15 cellular contexts compared by ENCODE assay signal in the genomic region with DNA sequence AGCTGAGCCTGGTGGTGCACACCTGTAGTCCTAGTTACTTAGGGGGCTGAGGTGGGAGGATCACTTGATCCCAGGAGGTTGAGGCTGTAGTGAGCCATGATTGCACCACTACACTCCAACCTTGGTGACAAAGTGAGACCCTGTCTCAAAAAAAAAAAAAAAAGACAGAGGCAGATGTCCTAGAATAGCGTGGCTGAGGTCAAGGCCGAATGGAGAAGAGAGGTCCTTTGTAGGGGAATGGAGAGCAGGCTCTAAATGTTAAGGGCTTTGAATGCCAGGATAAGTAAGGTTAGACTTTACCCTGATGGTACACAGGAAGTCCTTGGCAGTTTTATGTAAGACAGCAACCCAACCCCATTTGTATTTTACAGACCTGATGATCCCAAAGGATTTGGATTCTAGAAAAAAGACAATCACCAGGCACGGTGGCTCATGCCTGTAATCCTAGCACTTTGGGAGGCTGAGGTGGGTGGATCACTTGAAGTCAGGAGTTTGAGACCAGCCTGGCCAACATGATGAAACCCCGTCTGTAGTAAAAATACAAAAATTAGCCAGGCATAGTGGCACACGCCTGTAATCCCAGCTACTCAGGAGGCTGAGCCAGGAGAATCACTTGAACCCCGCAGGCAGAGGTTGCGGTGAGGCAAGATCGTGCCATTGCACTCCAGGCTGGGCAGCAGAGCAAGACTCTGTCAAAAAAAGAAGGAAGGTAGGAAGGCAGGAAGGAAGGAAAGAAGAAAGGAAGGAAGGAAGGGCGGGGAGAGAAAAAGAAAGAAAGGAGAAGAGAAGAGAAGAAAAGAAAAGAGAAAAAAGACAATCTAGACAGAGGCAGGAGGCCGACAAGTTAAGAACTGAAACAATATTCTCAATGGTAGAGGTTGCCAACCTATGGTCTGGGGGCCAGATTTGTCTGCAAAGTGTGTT. TPM values are rescaled to one million over a fixed set of nuclear protein-coding genes. Genes with fewer than 3 reads are reported as not detected.
DNase-seq lines count a peak whose midpoint lies in the region; ATAC-seq and TF ChIP-seq lines count a peak whose summit lies in the region.
"Had no signal": no experiment of that assay in that cellular context is flagged by ENCODE, and none has a peak within 500 bp of the region (broad histone marks: within the 10 kb centered on the region; RNA-seq: fewer than 3 reads in every experiment).

No MANE protein-coding gene starts in this region.

- no peak for TF ChIP-seq CTCF in type B pancreatic cell (conservative IDR thresholded peaks at IDR 0.05)

- POLR2A ChIA-PET in activated naive CD8-positive, alpha-beta T cell treated with anti-CD3 and anti-CD28 coated beads, Interleukin-2, amount 10 ng/mL, durations not matched to agents 7 days and 5 days (lab: Charles Lee) = no interaction called here

- peaks cover 8% of the 10 kb centered on the region for H3K27me3 Mint-ChIP-seq in activated naive CD8-positive, alpha-beta T cell treated with anti-CD3 and anti-CD28 coated beads, Interleukin-2, amount 10 ng/mL, durations not matched to agents 7 days and 5 days
- no peaks in the 10 kb centered on the region for H3K27me3 Mint-ChIP-seq in activated naive CD8-positive, alpha-beta T cell treated with anti-CD3 and anti-CD28 coated beads for 36 hours
- no peaks in the 10 kb centered on the region for H3K27me3 Mint-ChIP-seq in type B pancreatic cell

- H3K9me3 ChIP-seq in SK-N-MC (ENCODE audit: low read depth, low read length) (no peaks in the 10 kb centered on the region), iPS-18c (ENCODE audit: control insufficient read depth, insufficient read depth, low read length) (no peaks in the 10 kb centered on the region)
- H3K9me3 ChIP-seq: thyroid gland had no signal

- H3K27ac Mint-ChIP-seq in activated naive CD8-positive, alpha-beta T cell treated with anti-CD3 and anti-CD28 coated beads, Interleukin-2, amount 10 ng/mL, durations not matched to agents 7 days and 5 days = no peak overlapping the region
- no peak overlapping the region for H3K27ac Mint-ChIP-seq in activated naive CD8-positive, alpha-beta T cell treated with anti-CD3 and anti-CD28 coated beads for 36 hours
- no peak overlapping the region for H3K27ac Mint-ChIP-seq in type B pancreatic cell
- H3K27ac Mint-ChIP-seq: dendritic cell treated with granulocyte-macrophage colony-stimulating factor and Interleukin-4, amounts not matched to agents 40 ng/mL and 50 ng/mL, for 4 days had no signal

- no peaks in the 10 kb centered on the region for H3K36me3 ChIP-seq in SK-N-MC (ENCODE audit: insufficient read depth, low read length)
- H3K36me3 ChIP-seq: thyroid gland had no signal

- no peaks in the 10 kb centered on the region for H3K9me3 Mint-ChIP-seq in activated naive CD8-positive, alpha-beta T cell treated with anti-CD3 and anti-CD28 coated beads, Interleukin-2, amount 10 ng/mL, durations not matched to agents 7 days and 5 days
- H3K9me3 Mint-ChIP-seq in activated naive CD8-positive, alpha-beta T cell treated with anti-CD3 and anti-CD28 coated beads for 36 hours = no peaks in the 10 kb centered on the region
- no peaks in the 10 kb centered on the region for H3K9me3 Mint-ChIP-seq in type B pancreatic cell
- H3K9me3 Mint-ChIP-seq: dendritic cell treated with granulocyte-macrophage colony-stimulating factor and Interleukin-4, amounts not matched to agents 40 ng/mL and 50 ng/mL, for 4 days had no signal

- TF ChIP-seq POLR2A in GM18505 (IDR thresholded peaks at IDR 0.05; ENCODE audit: borderline replicate concordance, extremely low read depth, insufficient read depth, insufficient read length) = no peak

- H3K4me3 Mint-ChIP-seq in activated naive CD8-positive, alpha-beta T cell treated with anti-CD3 and anti-CD28 coated beads, Interleukin-2, amount 10 ng/mL, durations not matched to agents 7 days and 5 days = peak overlapping the region; percentile 2
- H3K4me3 Mint-ChIP-seq in activated naive CD8-positive, alpha-beta T cell treated with anti-CD3 and anti-CD28 coated beads for 36 hours = no peak overlapping the region
- peak overlapping the region; percentile 82 for H3K4me3 Mint-ChIP-seq in type B pancreatic cell
- H3K4me3 Mint-ChIP-seq: dendritic cell treated with granulocyte-macrophage colony-stimulating factor and Interleukin-4, amounts not matched to agents 40 ng/mL and 50 ng/mL, for 4 days had no signal

- H3K27ac ChIP-seq in SK-N-MC = peak overlapping the region; percentile 30; the same call in 1 of the 2 replicates
- H3K27ac ChIP-seq: thyroid gland had no signal

- H3K9ac ChIP-seq in SK-N-MC (ENCODE audit: insufficient read length) = peak overlapping the region; percentile 80

- no peak for DNase-seq in activated naive CD8-positive, alpha-beta T cell treated with anti-CD3 and anti-CD28 coated beads, Interleukin-2, amount 10 ng/mL, durations not matched to agents 7 days and 5 days
- DNase-seq in activated naive CD8-positive, alpha-beta T cell treated with anti-CD3 and anti-CD28 coated beads for 36 hours = no peak
- no peak for DNase-seq in SK-N-MC (ENCODE audit: low read depth, low spot score)
- no peak for DNase-seq in type B pancreatic cell (ENCODE audit: extremely low spot score, unreplicated experiment)
- DNase-seq in NCI-H187 (lab: John Stamatoyannopoulos, UW) = no peak
- DNase-seq in medulla oblongata (ENCODE audit: extremely low spot score) = no peak
- DNase-seq: activated CD8-positive, alpha-beta memory T cell treated with anti-CD3 and anti-CD28 coated beads, Interleukin-2, amount 50 U/mL, for 48 hours; mesenchymal stem cell; NCI-H1930; posterior cingulate gyrus; SHP77 treated with DMSO at 0.1 percent for 48 hours; thyroid gland had no signal

- peak overlapping the region; percentile 79 for H3K4me3 ChIP-seq in SK-N-MC
- H3K4me3 ChIP-seq in iPS-18c (ENCODE audit: insufficient read depth, low read depth, low read length) = 0 out of 2 replicates have a peak overlapping the region, but pooled peaks have one; percentile 20
- H3K4me3 ChIP-seq: thyroid gland had no signal

- no peak for ATAC-seq in activated naive CD8-positive, alpha-beta T cell treated with anti-CD3 and anti-CD28 coated beads, Interleukin-2, amount 10 ng/mL, durations not matched to agents 7 days and 5 days (ENCODE audit: low read depth)
- ATAC-seq in GM18505 (IDR thresholded peaks at IDR 0.05; ENCODE audit: unreplicated experiment) = no peak

- H3K4me1 Mint-ChIP-seq in activated naive CD8-positive, alpha-beta T cell treated with anti-CD3 and anti-CD28 coated beads, Interleukin-2, amount 10 ng/mL, durations not matched to agents 7 days and 5 days = peaks cover 32% of the 10 kb centered on the region
- H3K4me1 Mint-ChIP-seq in activated naive CD8-positive, alpha-beta T cell treated with anti-CD3 and anti-CD28 coated beads for 36 hours = peaks cover 38% of the 10 kb centered on the region
- peaks cover 16% of the 10 kb centered on the region for H3K4me1 Mint-ChIP-seq in type B pancreatic cell (ENCODE audit: unreplicated experiment)

- no peaks in the 10 kb centered on the region for H3K36me3 Mint-ChIP-seq in activated naive CD8-positive, alpha-beta T cell treated with anti-CD3 and anti-CD28 coated beads, Interleukin-2, amount 10 ng/mL, durations not matched to agents 7 days and 5 days
- peaks cover 3% of the 10 kb centered on the region for H3K36me3 Mint-ChIP-seq in activated naive CD8-positive, alpha-beta T cell treated with anti-CD3 and anti-CD28 coated beads for 36 hours
- no peaks in the 10 kb centered on the region for H3K36me3 Mint-ChIP-seq in type B pancreatic cell

RNA-seq across cellular contexts. Expression of gene SBK1, which starts 2.1 kb away (rescaled TPM):
- 10 to 100 TPM; 15.9 TPM for total RNA-seq in activated naive CD8-positive, alpha-beta T cell treated with anti-CD3 and anti-CD28 coated beads, Interleukin-2, amount 10 ng/mL, durations not matched to agents 7 days and 5 days
- total RNA-seq in activated naive CD8-positive, alpha-beta T cell treated with anti-CD3 and anti-CD28 coated beads for 36 hours = 1 to 10 TPM; 8.5 to 9.7 TPM
- total RNA-seq in type B pancreatic cell (ENCODE audit: low replicate concordance) = 29.8 and 31.9 TPM in 2 replicates
